ENCODE assay signal across 8 cellular contexts in the genomic region with DNA sequence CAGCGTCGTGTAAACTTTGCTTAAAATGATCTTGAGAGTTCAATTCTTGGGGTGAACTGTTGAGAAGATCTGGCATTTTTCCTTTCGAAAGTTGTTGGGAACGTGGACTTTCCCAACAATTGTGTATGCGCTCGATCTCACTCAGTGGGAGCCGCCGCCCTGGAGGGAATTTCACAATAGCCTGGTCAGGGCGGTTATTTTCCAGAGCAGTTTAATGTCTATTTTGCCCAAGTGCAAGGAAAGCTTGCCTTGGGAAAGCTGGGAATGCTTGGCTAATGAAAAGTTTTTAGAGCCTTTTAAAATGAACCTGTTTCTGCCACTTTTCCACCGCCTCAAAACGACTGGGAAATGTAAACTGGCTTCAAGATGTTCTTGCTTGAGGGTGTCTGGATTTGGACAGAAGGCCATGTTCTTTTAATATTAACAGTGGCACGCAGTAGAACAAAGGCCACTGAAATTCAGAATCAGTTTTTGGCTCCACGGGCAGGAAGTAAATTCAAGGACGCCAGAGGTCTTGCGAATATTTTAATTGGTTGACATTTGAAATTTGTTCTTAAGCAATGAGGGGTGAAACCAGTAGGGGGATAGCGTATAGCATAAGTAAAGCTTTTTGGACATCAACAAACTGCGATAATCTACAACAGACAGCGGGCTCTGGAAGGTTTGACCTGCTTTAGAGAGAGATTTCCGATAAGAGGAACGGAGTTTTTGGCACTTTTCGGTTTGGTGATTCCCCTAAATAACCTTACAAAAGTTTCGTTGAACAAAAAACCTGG. TPM values are rescaled to one million over a fixed set of nuclear protein-coding genes. Genes with fewer than 3 reads are reported as not detected.
DNase-seq lines count a peak whose midpoint lies in the region; ATAC-seq and TF ChIP-seq lines count a peak whose summit lies in the region.

No MANE protein-coding gene starts in this region.

- H2AFZ ChIP-seq in osteoblast (ENCODE audit: low read length), result peak overlapping the region; percentile 84

- H3K4me3 ChIP-seq in osteoblast (ENCODE audit: insufficient read depth, low read length), result peak overlapping the region; percentile 90

- peak overlapping the region; percentile 97 for H3K4me2 ChIP-seq in osteoblast (ENCODE audit: insufficient read depth, low read length)

- CTCF ChIA-PET in activated naive CD4-positive, alpha-beta T cell treated with anti-CD3 and anti-CD28 coated beads, Interleukin-2, amount 10 ng/mL, durations not matched to agents 7 days and 5 days (lab: Charles Lee), result interaction anchor here (1.1 to 6.1 kb wide), 14 partner anchors 14 to 228 kb away, joined by 3 to 64 read pairs (median 6); a partner anchor contains a TSS

- no peaks in the 10 kb centered on the region for H3K9me3 ChIP-seq in osteoblast (ENCODE audit: low read depth, low read length)

- TF ChIP-seq CTCF in osteoblast (IDR thresholded peaks at IDR 0.05; ENCODE audit: extremely low read depth, low read depth, low read length), result peak; percentile 39

- peak; percentile 36 to 45 for DNase-seq in activated CD4-positive, alpha-beta T cell treated with anti-CD3 and anti-CD28 coated beads for 4 hours
- DNase-seq in activated CD4-positive, alpha-beta T cell treated with anti-CD3 and anti-CD28 coated beads, Interleukin-2, amount 50 U/mL, for 1 hour, result no peak
- DNase-seq in NCI-H510A treated with DMSO at 0.1 percent for 48 hours (lab: John Stamatoyannopoulos, UW), result peak; percentile 57
- peak; percentile 51 for DNase-seq in activated naive CD4-positive, alpha-beta T cell treated with anti-CD3 and anti-CD28 coated beads, Interleukin-2, amount 10 ng/mL, durations not matched to agents 7 days and 5 days
- DNase-seq in globus pallidus (ENCODE audit: low spot score), result peak; percentile 68
- peak; percentile 89 for DNase-seq in osteoblast (ENCODE audit: insufficient read length, low spot score, missing footprints)
- DNase-seq in HK-2 (ENCODE audit: unreplicated experiment), result no peak

- peak overlapping the region; percentile 84 for H3K4me3 Mint-ChIP-seq in activated naive CD4-positive, alpha-beta T cell treated with anti-CD3 and anti-CD28 coated beads, Interleukin-2, amount 10 ng/mL, durations not matched to agents 7 days and 5 days

- H3K36me3 ChIP-seq in osteoblast (ENCODE audit: insufficient read depth, low read length), result no peaks in the 10 kb centered on the region

- H3K27ac Mint-ChIP-seq in activated naive CD4-positive, alpha-beta T cell treated with anti-CD3 and anti-CD28 coated beads, Interleukin-2, amount 10 ng/mL, durations not matched to agents 7 days and 5 days, result peak overlapping the region; percentile 100

- peaks cover 49% of the 10 kb centered on the region for H3K79me2 ChIP-seq in osteoblast (ENCODE audit: insufficient read depth, low read length)

- no peaks in the 10 kb centered on the region for H3K27me3 ChIP-seq in osteoblast (ENCODE audit: insufficient read depth, low read length)

- H3K27me3 Mint-ChIP-seq in activated naive CD4-positive, alpha-beta T cell treated with anti-CD3 and anti-CD28 coated beads, Interleukin-2, amount 10 ng/mL, durations not matched to agents 7 days and 5 days, result peaks cover 7% of the 10 kb centered on the region

- no peaks in the 10 kb centered on the region for H4K20me1 ChIP-seq in osteoblast (ENCODE audit: insufficient read depth, low read length)

- no peaks in the 10 kb centered on the region for H3K9me3 Mint-ChIP-seq in activated naive CD4-positive, alpha-beta T cell treated with anti-CD3 and anti-CD28 coated beads, Interleukin-2, amount 10 ng/mL, durations not matched to agents 7 days and 5 days

- peaks cover 39% of the 10 kb centered on the region for H3K4me1 ChIP-seq in osteoblast (ENCODE audit: insufficient read depth, low read length)

- ATAC-seq in HG02642 (IDR thresholded peaks at IDR 0.05; ENCODE audit: poor library complexity, unreplicated experiment), result peak; percentile 17

- peak overlapping the region; percentile 99 for H3K27ac ChIP-seq in osteoblast (ENCODE audit: low read depth, low read length)

- H3K4me1 Mint-ChIP-seq in activated naive CD4-positive, alpha-beta T cell treated with anti-CD3 and anti-CD28 coated beads, Interleukin-2, amount 10 ng/mL, durations not matched to agents 7 days and 5 days, result peaks cover 53% of the 10 kb centered on the region

- peaks cover 37% of the 10 kb centered on the region for H3K36me3 Mint-ChIP-seq in activated naive CD4-positive, alpha-beta T cell treated with anti-CD3 and anti-CD28 coated beads, Interleukin-2, amount 10 ng/mL, durations not matched to agents 7 days and 5 days

RNA-seq across cellular contexts. Expression of a gene that starts 1.2 kb away (rescaled TPM):
- total RNA-seq in osteoblast, result 78.9 and 80.2 TPM in 2 replicates

RNA-seq across cellular contexts. Expression of a gene that starts 45.3 kb away (rescaled TPM):
- total RNA-seq in osteoblast, result 25.7 and 29.2 TPM in 2 replicates

RNA-seq across cellular contexts. Expression of a gene that starts 45.7 kb away (rescaled TPM):
- total RNA-seq in osteoblast, result 11.6 and 12.1 TPM in 2 replicates

Comparison
In these comparisons a context has a peak if more than half of its experiments do, and no peak if none do; other contexts are left out.
1. DNase-seq: peak in activated CD4-positive, alpha-beta T cell treated with anti-CD3 and anti-CD28 coated beads for 4 hours (2 of 2), NCI-H510A treated with DMSO at 0.1 percent for 48 hours (single experiment), activated naive CD4-positive, alpha-beta T cell treated with anti-CD3 and anti-CD28 coated beads, Interleukin-2, amount 10 ng/mL, durations not matched to agents 7 days and 5 days (single experiment), globus pallidus (single experiment) and osteoblast (single experiment); none in activated CD4-positive, alpha-beta T cell treated with anti-CD3 and anti-CD28 coated beads, Interleukin-2, amount 50 U/mL, for 1 hour (single experiment) and HK-2 (single experiment).